8 cellular contexts compared by ENCODE assay signal in genomic region chr10:113958631-113959382, GRCh38.
DNase-seq lines count a peak whose midpoint lies in the region; ATAC-seq lines count a peak whose summit lies in the region.

No MANE protein-coding gene starts in this region.

- peaks cover 14% of the 10 kb centered on the region for H3K27me3 Mint-ChIP-seq in activated naive CD8-positive, alpha-beta T cell treated with anti-CD3 and anti-CD28 coated beads, Interleukin-2, amount 10 ng/mL, durations not matched to agents 7 days and 5 days

- peaks cover 27% of the 10 kb centered on the region for H3K4me1 Mint-ChIP-seq in activated naive CD8-positive, alpha-beta T cell treated with anti-CD3 and anti-CD28 coated beads, Interleukin-2, amount 10 ng/mL, durations not matched to agents 7 days and 5 days

- H3K4me3 Mint-ChIP-seq in activated naive CD8-positive, alpha-beta T cell treated with anti-CD3 and anti-CD28 coated beads, Interleukin-2, amount 10 ng/mL, durations not matched to agents 7 days and 5 days: no peak overlapping the region

- POLR2A ChIA-PET in activated naive CD8-positive, alpha-beta T cell treated with anti-CD3 and anti-CD28 coated beads, Interleukin-2, amount 10 ng/mL, durations not matched to agents 7 days and 5 days (lab: Charles Lee): interaction anchor here (0.6 kb wide), 1 partner anchor 143 kb away, joined by 4 read pairs; no protein-coding TSS in a partner anchor

- peaks cover 14% of the 10 kb centered on the region for H3K9me3 Mint-ChIP-seq in activated naive CD8-positive, alpha-beta T cell treated with anti-CD3 and anti-CD28 coated beads, Interleukin-2, amount 10 ng/mL, durations not matched to agents 7 days and 5 days

- no peak for ATAC-seq in activated naive CD8-positive, alpha-beta T cell treated with anti-CD3 and anti-CD28 coated beads, Interleukin-2, amount 10 ng/mL, durations not matched to agents 7 days and 5 days (ENCODE audit: low read depth)
- ATAC-seq in GM21528 (IDR thresholded peaks at IDR 0.05; ENCODE audit: low FRiP score, unreplicated experiment): no peak

- peak overlapping the region; percentile 42 for H3K27ac Mint-ChIP-seq in activated naive CD8-positive, alpha-beta T cell treated with anti-CD3 and anti-CD28 coated beads, Interleukin-2, amount 10 ng/mL, durations not matched to agents 7 days and 5 days

- H3K36me3 Mint-ChIP-seq in activated naive CD8-positive, alpha-beta T cell treated with anti-CD3 and anti-CD28 coated beads, Interleukin-2, amount 10 ng/mL, durations not matched to agents 7 days and 5 days: peaks cover 8% of the 10 kb centered on the region

- DNase-seq in DMS53 treated with DMSO at 0.1 percent for 48 hours (lab: John Stamatoyannopoulos, UW; ENCODE audit: unreplicated experiment) (peak; percentile 92), Kasumi-1 (lab: John Stamatoyannopoulos, UW) (peak; percentile 30 to 34), hepatic stellate cell (ENCODE audit: low spot score) (peak; percentile 88), NCI-H1930 (lab: John Stamatoyannopoulos, UW) (no peak), NCI-H1105 (lab: John Stamatoyannopoulos, UW) (no peak)
- no peak for DNase-seq in activated naive CD8-positive, alpha-beta T cell treated with anti-CD3 and anti-CD28 coated beads, Interleukin-2, amount 10 ng/mL, durations not matched to agents 7 days and 5 days
- peak; percentile 30 for DNase-seq in stimulated activated CD4-positive, alpha-beta T cell treated with anti-CD3 and anti-CD28 coated beads, Interleukin-4, amount 100 ng/mL, for 24 hours

Comparison
In these comparisons a context has a peak if more than half of its experiments do, and no peak if none do; other contexts are left out.
1. DNase-seq: peak in DMS53 treated with DMSO at 0.1 percent for 48 hours (single experiment), Kasumi-1 (2 of 2), hepatic stellate cell (single experiment) and stimulated activated CD4-positive, alpha-beta T cell treated with anti-CD3 and anti-CD28 coated beads, Interleukin-4, amount 100 ng/mL, for 24 hours (single experiment); none in activated naive CD8-positive, alpha-beta T cell treated with anti-CD3 and anti-CD28 coated beads, Interleukin-2, amount 10 ng/mL, durations not matched to agents 7 days and 5 days (single experiment), NCI-H1930 (0 of 2) and NCI-H1105 (single experiment).